19 cellular contexts compared by ENCODE assay signal in the genomic region with DNA sequence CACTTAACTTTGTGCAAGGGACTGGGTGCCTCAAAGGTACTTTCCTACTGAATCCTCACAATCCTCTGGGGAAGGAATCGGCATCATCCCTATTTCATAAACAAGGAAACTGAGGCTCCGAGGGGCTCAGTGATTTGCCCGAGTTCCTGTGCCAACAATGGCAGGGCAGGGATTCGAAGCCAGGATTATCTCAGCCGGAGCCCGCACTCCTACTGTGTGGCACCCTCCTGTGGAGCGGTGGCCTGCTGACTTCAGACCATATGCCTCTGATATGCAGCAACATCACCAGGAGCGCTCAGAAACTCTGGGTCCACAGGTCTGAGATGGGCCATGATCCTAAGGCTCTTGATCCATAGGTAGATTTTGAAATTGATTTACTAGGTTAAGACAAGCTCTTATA. TPM values are rescaled to one million over a fixed set of nuclear protein-coding genes. Genes with fewer than 3 reads are reported as not detected.
A peak's percentile ranks its signal among the peaks of the same experiment; 100 is the strongest.
DNase-seq lines count a peak whose midpoint lies in the region; ATAC-seq, FAIRE-seq and TF ChIP-seq lines count a peak whose summit lies in the region.
"Had no signal": no experiment of that assay in that cellular context is flagged by ENCODE, and none has a peak within 500 bp of the region (broad histone marks: within the 10 kb centered on the region; RNA-seq: fewer than 3 reads in every experiment).

No MANE protein-coding gene starts in this region.

- no peaks in the 10 kb centered on the region for H3K9me2 ChIP-seq in GM23338 (ENCODE audit: insufficient read depth)

- BruUV-seq in K562 (replicated peaks; lab: Mats Ljungman, UMichigan) = no TSS peak

- H3K4me1 ChIP-seq in GM23338 (ENCODE audit: insufficient read depth) = peaks cover 24% of the 10 kb centered on the region
- H3K4me1 ChIP-seq in HUES64 (ENCODE audit: insufficient read depth, low read length) = peaks cover 11% of the 10 kb centered on the region
- peaks cover 4 to 12% of the 10 kb centered on the region in 2 experiments; a peak in 3 of 5 replicates for H3K4me1 ChIP-seq in K562 (replicated peaks in 1 of 2; ENCODE audit: control insufficient read depth in 2 of 2, insufficient read depth in 2 of 2, low read length in 2 of 2)
- peaks cover 50% of the 10 kb centered on the region for H3K4me1 ChIP-seq in body of pancreas

- H3K9me3 ChIP-seq in HUES64 (ENCODE audit: insufficient read depth, low read depth, low read length) (no peaks in the 10 kb centered on the region), K562 (replicated peaks; ENCODE audit: control insufficient read depth, insufficient read depth, low read depth, low read length) (no peaks in the 10 kb centered on the region), body of pancreas (no peaks in the 10 kb centered on the region)
- H3K9me3 ChIP-seq: BLaER1 had no signal

- H4K20me1 ChIP-seq in GM23338 (replicated peaks; ENCODE audit: insufficient read depth) (peaks cover 66% of the 10 kb centered on the region), K562 (replicated peaks; ENCODE audit: control insufficient read depth, insufficient read depth, low read length) (peaks cover 22% of the 10 kb centered on the region)

- H3K27me3 ChIP-seq in GM23338 (ENCODE audit: insufficient read depth) = no peaks in the 10 kb centered on the region
- H3K27me3 ChIP-seq in HUES64 (ENCODE audit: insufficient read depth, low read length) = no peaks in the 10 kb centered on the region
- peaks cover 40 to 61% of the 10 kb centered on the region in 2 experiments for H3K27me3 ChIP-seq in K562 (ENCODE audit: control insufficient read depth in 2 of 2, insufficient read depth in 2 of 2, low read length in 2 of 2)
- H3K27me3 ChIP-seq in body of pancreas = no peaks in the 10 kb centered on the region
- H3K27me3 ChIP-seq: BLaER1 had no signal

- peaks cover 84% of the 10 kb centered on the region for H3K36me3 Mint-ChIP-seq in GM23338 (ENCODE audit: low read depth)
- H3K36me3 Mint-ChIP-seq: CD14-positive monocyte; CD4-positive, alpha-beta memory T cell had no signal

- H3K27ac ChIP-seq in GM23338 (ENCODE audit: low read depth) (peak overlapping the region; percentile 89), HUES64 (ENCODE audit: low read depth, low read length) (peak overlapping the region; percentile 48; the same call in 1 of the 2 replicates), K562 (ENCODE audit: extremely low read depth, low read depth, low read length) (no peak overlapping the region), body of pancreas (no peak overlapping the region)
- H3K27ac ChIP-seq: BLaER1 had no signal

- H3K9ac ChIP-seq in HUES64 (ENCODE audit: low read depth, low read length) (no peak overlapping the region), K562 (ENCODE audit: insufficient read depth in 1 of 2, low read depth in 2 of 2, low read length in 2 of 2) (no peak overlapping the region)
- H3K9ac ChIP-seq: BLaER1 had no signal

- H3K4me1 Mint-ChIP-seq in GM23338 = peaks cover 69% of the 10 kb centered on the region

- in situ Hi-C loops in K562 (cut with MboI) = loop anchor here (10.0 kb wide), 2 partner anchors 145 to 625 kb away; no protein-coding TSS in a partner anchor

- TF ChIP-seq RAD21 in K562 (CRISPR knock-in tag; conservative IDR thresholded peaks at IDR 0.05 in 1 of 2, IDR thresholded peaks at IDR 0.05 in 1 of 2) = no peak

- FAIRE-seq in K562 (lab: Jason Lieb, UNC) = no peak
- FAIRE-seq: H1 had no signal

- H3K36me3 ChIP-seq in GM23338 (ENCODE audit: insufficient read depth) = peaks cover 68% of the 10 kb centered on the region
- peaks cover 81% of the 10 kb centered on the region for H3K36me3 ChIP-seq in HUES64 (ENCODE audit: insufficient read depth, low read length)
- H3K36me3 ChIP-seq in K562 (ENCODE audit: control insufficient read depth, insufficient read depth, low read length) = no peaks in the 10 kb centered on the region
- no peaks in the 10 kb centered on the region for H3K36me3 ChIP-seq in body of pancreas (replicated peaks in 1 of 2; ENCODE audit: insufficient read depth in 1 of 2, low read depth in 2 of 2)

- ATAC-seq in Right ventricle myocardium inferior = no peak
- ATAC-seq in left ventricle myocardium superior = no peak
- ATAC-seq in GM23338 = no peak
- no peak for ATAC-seq in K562
- ATAC-seq in body of pancreas = no peak
- ATAC-seq in HG03439 (IDR thresholded peaks at IDR 0.05; ENCODE audit: unreplicated experiment) = no peak

- peaks cover 75% of the 10 kb centered on the region for H3K79me2 ChIP-seq in GM23338 (replicated peaks; ENCODE audit: insufficient read depth)
- no peaks in the 10 kb centered on the region for H3K79me2 ChIP-seq in K562 (ENCODE audit: control insufficient read depth, insufficient read depth, low read length)

- peaks cover 86% of the 10 kb centered on the region for H3F3A ChIP-seq in GM23338 (replicated peaks; ENCODE audit: low read depth)

- H3K9me1 ChIP-seq in K562 (ENCODE audit: control insufficient read depth, insufficient read depth, low read length) = peaks cover 4% of the 10 kb centered on the region

- H3K27me3 Mint-ChIP-seq in GM23338 (ENCODE audit: insufficient read depth, low read depth, poor library complexity) = peaks cover 50% of the 10 kb centered on the region

- DNase-seq in Right ventricle myocardium inferior (ENCODE audit: missing footprints) (peak; percentile 49), left ventricle myocardium superior (no peak), GM23338 (ENCODE audit: low spot score) (no peak), K562 (ENCODE audit: extremely low read depth in 1 of 4, low spot score in 3 of 4) (no peak), body of pancreas (no peak), retina (no peak)
- DNase-seq: 8988T; CD4-positive, alpha-beta memory T cell; DMS153; DMS79; GF-D8; H9; IMR-90; KG1 had no signal

- TF ChIP-seq CTCF in GM23338 (conservative IDR thresholded peaks at IDR 0.05; ENCODE audit: low read depth in 2 of 2) = no peak
- TF ChIP-seq CTCF in K562 (IDR thresholded peaks at IDR 0.05 in 2 of 3, conservative IDR thresholded peaks at IDR 0.05 in 1 of 3; ENCODE audit: insufficient read depth in 2 of 3, low read depth in 1 of 3, low read length in 3 of 3) = no peak
- no peak for TF ChIP-seq CTCF in body of pancreas (IDR thresholded peaks at IDR 0.05)

- no peak overlapping the region for H3K4me3 Mint-ChIP-seq in GM23338
- H3K4me3 Mint-ChIP-seq: CD14-positive monocyte; CD4-positive, alpha-beta memory T cell; H9 had no signal

- H3K4me3 ChIP-seq in GM23338 (no peak overlapping the region), HUES64 (ENCODE audit: low read length) (no peak overlapping the region), K562 (no peak overlapping the region), body of pancreas (no peak overlapping the region)
- H3K4me3 ChIP-seq: BLaER1 had no signal

- H2AFZ ChIP-seq in GM23338 (no peak overlapping the region), K562 (ENCODE audit: low read depth, low read length) (no peak overlapping the region)

- POLR2A ChIA-PET in K562 (lab: Yijun Ruan, JAX) = interaction anchor here (0.6 to 0.7 kb wide), 2 partner anchors 8 to 81 kb away, joined by 3 to 4 read pairs; no protein-coding TSS in a partner anchor

- 92% methylated on average over 8 of the region's 8 CpGs for WGBS in HUES64
- WGBS in K562 (ENCODE audit: insufficient coverage, low coverage, missing lambda C conversion rate) = 5% methylated on average over 8 of the region's 8 CpGs
- 95% methylated on average over 8 of the region's 8 CpGs for WGBS in body of pancreas, 2 donors

- no peaks in the 10 kb centered on the region; the same call in 2 of the 3 replicates for H3K9me3 Mint-ChIP-seq in GM23338
- H3K9me3 Mint-ChIP-seq: CD4-positive, alpha-beta memory T cell; H9 had no signal

- peak overlapping the region; percentile 81; the same call in 1 of the 2 replicates for H3K27ac Mint-ChIP-seq in GM23338
- H3K27ac Mint-ChIP-seq: CD14-positive monocyte; CD4-positive, alpha-beta memory T cell had no signal

- intact Hi-C loops in Right ventricle myocardium inferior (cut with DNase I) (no loop called here), left ventricle myocardium superior (cut with micrococcal nuclease) (loop anchor here (5.0 kb wide), 1 partner anchor 143 kb away; no protein-coding TSS in a partner anchor), K562 (cut with micrococcal nuclease) (loop anchor here (2.0 to 10.0 kb wide), 4 partner anchors 37 to 632 kb away; no protein-coding TSS in a partner anchor), body of pancreas (cut with DNase I) (loop anchor here (5.0 kb wide), 1 partner anchor 143 kb away; no protein-coding TSS in a partner anchor)

- TF ChIP-seq EP300 in K562 (IDR thresholded peaks at IDR 0.05; ENCODE audit: low read length) = no peak

- H3K4me2 ChIP-seq in GM23338 (no peak overlapping the region), K562 (ENCODE audit: insufficient read depth, low read length) (no peak overlapping the region)
- H3K4me2 ChIP-seq: BLaER1 had no signal

- CTCF ChIA-PET in K562 (lab: Yijun Ruan, JAX; ENCODE audit: low intra/inter-chr PET ratio) = interaction anchor here (1.1 kb wide), 1 partner anchor 145 kb away, joined by 5 read pairs; no protein-coding TSS in a partner anchor

- TF ChIP-seq POLR2A in K562 (conservative IDR thresholded peaks at IDR 0.05) (no peak), body of pancreas (IDR thresholded peaks at IDR 0.05) (no peak)

RNA-seq across cellular contexts. Expression of a gene that starts 46.6 kb away (rescaled TPM):
- total RNA-seq in Right ventricle myocardium inferior = 59.0 TPM
- 61.2 TPM for total RNA-seq in left ventricle myocardium superior
- total RNA-seq in GM23338 (2014; rRNA removed; shearing (Covaris generic)) = 698 and 727 TPM in 2 replicates
- polyA plus RNA-seq in GM23338 (2016; fragmentation: Nextera tagmentation; extraction: Ambion mirVana) = 215 and 220 TPM in 2 replicates
- polyA plus RNA-seq in HUES64 (2013, experiment 1 of 2) = 315 TPM
- 331 TPM for polyA plus RNA-seq in HUES64 (2013, experiment 2 of 2)
- total RNA-seq in K562 (2011; cell fraction: chromatin; rRNA removed; ENCODE audit: low replicate concordance) = 0.26 and 0.39 TPM in 2 replicates
- total RNA-seq in K562 (2011; cell fraction: nucleolus; rRNA removed) = 0.50 and 0.79 TPM in 2 replicates
- total RNA-seq in K562 (2011; cell fraction: nucleoplasm; rRNA removed) = 0.37 and 0.76 TPM in 2 replicates
- total RNA-seq in K562 (2014; rRNA removed) = 0.05 and 0.16 TPM in 2 replicates
- 0.07 and 0.10 TPM in 2 replicates for total RNA-seq in K562 (2014; rRNA removed; fragmentation: Illumina TruSeq; extraction: Trizol)
- 0.15 and 0.18 TPM in 2 replicates for total RNA-seq in K562 (2015; rRNA removed; fragmentation: Illumina TruSeq; extraction: Trizol)
- total RNA-seq in K562 (2021) = 0.51 and 0.67 TPM in 2 replicates
- polyA plus RNA-seq in K562 (2011; rRNA removed) = 0.07 and 0.24 TPM in 2 replicates
- 0.10 and 0.16 TPM in 2 replicates for polyA plus RNA-seq in K562 (2011; cell fraction: cytosol; rRNA removed)
- polyA plus RNA-seq in K562 (2011; cell fraction: nucleus; rRNA removed) = 0.38 and 0.45 TPM in 2 replicates
- 0.17 and 0.22 TPM in 2 replicates for polyA plus RNA-seq in K562 (2012)
- 0.07 and 0.21 TPM in 2 replicates for polyA plus RNA-seq in K562 (2014; fragmentation: Illumina TruSeq; extraction: Trizol)
- under 1 TPM; 0.01 to 0.03 TPM for polyA plus RNA-seq in K562 (2014; fragmentation: Nextera tagmentation; extraction: Ambion mirVana)
- polyA plus RNA-seq in K562 (2014; rRNA removed) = 0.03 and 0.73 TPM in 2 replicates
- 0.24 and 0.39 TPM in 2 replicates for polyA minus RNA-seq in K562 (2011; rRNA and poly(A)+ RNA removed)
- polyA minus RNA-seq in K562 (2011; cell fraction: cytosol; rRNA and poly(A)+ RNA removed) = 1.8 and 2.1 TPM in 2 replicates
- 0.54 and 0.56 TPM in 2 replicates for polyA minus RNA-seq in K562 (2011; cell fraction: nucleus; rRNA and poly(A)+ RNA removed)
- 100 to 1,000 TPM in 1 of 2 donors, 10 to 100 TPM in 1; 36.9 to 106 TPM for total RNA-seq in body of pancreas

Comparison
In these comparisons a context has a peak if more than half of its experiments do, and no peak if none do; other contexts are left out.
1. H3K27ac ChIP-seq: peak in GM23338 (single experiment) and HUES64 (single experiment); none in K562 (single experiment) and body of pancreas (0 of 4).
2. RNA of a gene that starts 46.6 kb away (total RNA-seq): 698 to 727 TPM in GM23338, 36.9 to 106 TPM in body of pancreas, 61.2 TPM in left ventricle myocardium superior (single experiment) and 59.0 TPM in Right ventricle myocardium inferior (single experiment); 0.05 to 0.79 TPM in K562; every median in the first group is over 10 times any median in the second.